Comparison of ENCODE assay signal across 9 cellular contexts in genomic region chr1:180181048-180181447, GRCh38. TPM values are rescaled to one million over a fixed set of nuclear protein-coding genes. Genes with fewer than 3 reads are reported as not detected.
DNase-seq lines count a peak whose midpoint lies in the region; ATAC-seq, FAIRE-seq and TF ChIP-seq lines count a peak whose summit lies in the region.
"Had no signal": no experiment of that assay in that cellular context is flagged by ENCODE, and none has a peak within 500 bp of the region (broad histone marks: within the 10 kb centered on the region; RNA-seq: fewer than 3 reads in every experiment).

No MANE protein-coding gene starts in this region.

- no peak overlapping the region for H3K27ac Mint-ChIP-seq in activated CD4-positive, alpha-beta memory T cell treated with anti-CD3 and anti-CD28 coated beads for 36 hours
- H3K27ac Mint-ChIP-seq in activated CD4-positive, alpha-beta memory T cell treated with anti-CD3 and anti-CD28 coated beads, Interleukin-2, amount 10 ng/mL, durations not matched to agents 7 days and 5 days, result no peak overlapping the region
- H3K27ac Mint-ChIP-seq in neural crest cell (ENCODE audit: unreplicated experiment), result no peak overlapping the region

- TF ChIP-seq POLR2A in H54 (IDR thresholded peaks at IDR 0.05; ENCODE audit: low read depth, low read length), result no peak

- no peak for ATAC-seq in HG03565 (IDR thresholded peaks at IDR 0.05; ENCODE audit: unreplicated experiment)

- CTCF ChIA-PET in activated CD4-positive, alpha-beta memory T cell treated with anti-CD3 and anti-CD28 coated beads for 36 hours (lab: Charles Lee), result interaction anchor here (0.6 to 6.1 kb wide), 26 partner anchors 10 to 475 kb away, joined by 3 to 78 read pairs (median 4); no protein-coding TSS in a partner anchor
- CTCF ChIA-PET in activated CD4-positive, alpha-beta memory T cell treated with anti-CD3 and anti-CD28 coated beads, Interleukin-2, amount 10 ng/mL, durations not matched to agents 7 days and 5 days (lab: Charles Lee), result interaction anchor here (0.8 to 6.3 kb wide), 15 partner anchors 10 to 471 kb away, joined by 3 to 88 read pairs (median 4); no protein-coding TSS in a partner anchor

- no peak for FAIRE-seq in H54 (lab: Jason Lieb, UNC)

- intact Hi-C loops in activated CD4-positive, alpha-beta memory T cell treated with anti-CD3 and anti-CD28 coated beads for 36 hours (cut with micrococcal nuclease), result loop anchor here (10.0 kb wide), 2 partner anchors 234 to 294 kb away; no protein-coding TSS in a partner anchor

- POLR2A ChIA-PET in activated CD4-positive, alpha-beta memory T cell treated with anti-CD3 and anti-CD28 coated beads for 36 hours (lab: Charles Lee), result no interaction called here
- POLR2A ChIA-PET in activated CD4-positive, alpha-beta memory T cell treated with anti-CD3 and anti-CD28 coated beads, Interleukin-2, amount 10 ng/mL, durations not matched to agents 7 days and 5 days (lab: Charles Lee), result no interaction called here

- peak; percentile 27 for DNase-seq in activated CD4-positive, alpha-beta memory T cell treated with anti-CD3 and anti-CD28 coated beads for 36 hours
- DNase-seq in activated CD4-positive, alpha-beta memory T cell treated with anti-CD3 and anti-CD28 coated beads, Interleukin-2, amount 10 ng/mL, durations not matched to agents 7 days and 5 days, result no peak
- DNase-seq in Kasumi-1 (lab: John Stamatoyannopoulos, UW) (peak; percentile 31 to 68), astrocyte of the hippocampus (ENCODE audit: low read depth, low spot score) (peak; percentile 29), neural crest cell (ENCODE audit: low read depth, low spot score) (peak; percentile 49), H54 (ENCODE audit: insufficient read length, low spot score) (no peak), retina (no peak)
- DNase-seq: occipital lobe had no signal

- peaks cover 16% of the 10 kb centered on the region for H3K36me3 Mint-ChIP-seq in activated CD4-positive, alpha-beta memory T cell treated with anti-CD3 and anti-CD28 coated beads for 36 hours
- no peaks in the 10 kb centered on the region for H3K36me3 Mint-ChIP-seq in activated CD4-positive, alpha-beta memory T cell treated with anti-CD3 and anti-CD28 coated beads, Interleukin-2, amount 10 ng/mL, durations not matched to agents 7 days and 5 days (ENCODE audit: low read depth)
- no peaks in the 10 kb centered on the region for H3K36me3 Mint-ChIP-seq in neural crest cell (ENCODE audit: low read depth)

- peak; percentile 61 for TF ChIP-seq CTCF in neural crest cell (conservative IDR thresholded peaks at IDR 0.05)

- H3K9me3 Mint-ChIP-seq in activated CD4-positive, alpha-beta memory T cell treated with anti-CD3 and anti-CD28 coated beads for 36 hours, result no peaks in the 10 kb centered on the region
- no peaks in the 10 kb centered on the region for H3K9me3 Mint-ChIP-seq in activated CD4-positive, alpha-beta memory T cell treated with anti-CD3 and anti-CD28 coated beads, Interleukin-2, amount 10 ng/mL, durations not matched to agents 7 days and 5 days
- no peaks in the 10 kb centered on the region for H3K9me3 Mint-ChIP-seq in neural crest cell

- no peaks in the 10 kb centered on the region for H3K27me3 Mint-ChIP-seq in activated CD4-positive, alpha-beta memory T cell treated with anti-CD3 and anti-CD28 coated beads for 36 hours
- H3K27me3 Mint-ChIP-seq in activated CD4-positive, alpha-beta memory T cell treated with anti-CD3 and anti-CD28 coated beads, Interleukin-2, amount 10 ng/mL, durations not matched to agents 7 days and 5 days, result no peaks in the 10 kb centered on the region
- H3K27me3 Mint-ChIP-seq in neural crest cell (ENCODE audit: low read depth), result no peaks in the 10 kb centered on the region

- no peaks in the 10 kb centered on the region for H3K4me1 Mint-ChIP-seq in activated CD4-positive, alpha-beta memory T cell treated with anti-CD3 and anti-CD28 coated beads for 36 hours (ENCODE audit: low read depth)
- no peaks in the 10 kb centered on the region for H3K4me1 Mint-ChIP-seq in activated CD4-positive, alpha-beta memory T cell treated with anti-CD3 and anti-CD28 coated beads, Interleukin-2, amount 10 ng/mL, durations not matched to agents 7 days and 5 days
- peaks cover 5% of the 10 kb centered on the region for H3K4me1 Mint-ChIP-seq in neural crest cell

- H3K4me3 Mint-ChIP-seq in activated CD4-positive, alpha-beta memory T cell treated with anti-CD3 and anti-CD28 coated beads for 36 hours, result no peak overlapping the region
- H3K4me3 Mint-ChIP-seq in activated CD4-positive, alpha-beta memory T cell treated with anti-CD3 and anti-CD28 coated beads, Interleukin-2, amount 10 ng/mL, durations not matched to agents 7 days and 5 days, result no peak overlapping the region
- H3K4me3 Mint-ChIP-seq in neural crest cell, result no peak overlapping the region

RNA-seq across cellular contexts. Expression of gene QSOX1, which starts 26.4 kb away (rescaled TPM):
- total RNA-seq in activated CD4-positive, alpha-beta memory T cell treated with anti-CD3 and anti-CD28 coated beads for 36 hours, result 10 to 100 TPM; 40.3 to 42.4 TPM
- total RNA-seq in activated CD4-positive, alpha-beta memory T cell treated with anti-CD3 and anti-CD28 coated beads, Interleukin-2, amount 10 ng/mL, durations not matched to agents 7 days and 5 days, result 10 to 100 TPM; 28.9 to 35.1 TPM
- 34.7 and 39.8 TPM in 2 replicates for total RNA-seq in neural crest cell

RNA-seq across cellular contexts. Expression of gene LHX4, which starts 49.0 kb away (rescaled TPM):
- not detected for total RNA-seq in activated CD4-positive, alpha-beta memory T cell treated with anti-CD3 and anti-CD28 coated beads for 36 hours
- total RNA-seq in activated CD4-positive, alpha-beta memory T cell treated with anti-CD3 and anti-CD28 coated beads, Interleukin-2, amount 10 ng/mL, durations not matched to agents 7 days and 5 days, result not detected
- total RNA-seq in neural crest cell, result 0.91 and 0.96 TPM in 2 replicates

Comparison
In these comparisons a context has a peak if more than half of its experiments do, and no peak if none do; other contexts are left out.
1. DNase-seq: peak in activated CD4-positive, alpha-beta memory T cell treated with anti-CD3 and anti-CD28 coated beads for 36 hours (single experiment), Kasumi-1 (2 of 2), astrocyte of the hippocampus (single experiment) and neural crest cell (single experiment); none in activated CD4-positive, alpha-beta memory T cell treated with anti-CD3 and anti-CD28 coated beads, Interleukin-2, amount 10 ng/mL, durations not matched to agents 7 days and 5 days (single experiment), H54 (single experiment) and retina (single experiment).